24 cellular contexts compared by ENCODE assay signal in the genomic region with DNA sequence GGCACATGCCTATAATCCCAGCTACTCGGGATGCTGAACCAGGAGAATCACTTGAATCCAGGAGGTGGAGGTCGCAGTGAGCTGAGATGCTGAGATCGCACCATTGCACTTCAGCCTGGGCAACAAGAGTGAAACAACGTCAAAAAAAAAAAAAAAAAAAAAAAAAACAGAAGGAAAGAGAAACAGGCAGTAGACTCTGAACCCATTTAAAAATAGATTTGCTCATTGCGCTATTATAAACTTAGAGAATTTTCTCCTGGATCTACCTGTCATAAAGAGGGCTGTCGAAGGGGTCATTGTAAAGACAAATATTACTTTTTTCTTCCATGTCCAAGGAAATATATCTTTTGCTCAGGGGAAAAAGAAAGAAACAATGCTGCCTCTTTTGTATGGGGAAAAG.
DNase-seq lines count a peak whose midpoint lies in the region; ATAC-seq and TF ChIP-seq lines count a peak whose summit lies in the region.
"Had no signal": no experiment of that assay in that cellular context is flagged by ENCODE, and none has a peak within 500 bp of the region (broad histone marks: within the 10 kb centered on the region; RNA-seq: fewer than 3 reads in every experiment).

No MANE protein-coding gene starts in this region.

- DNase-seq in endodermal cell, result peak; percentile 39
- DNase-seq in left colon, result no peak
- no peak for DNase-seq in mesendoderm
- no peak for DNase-seq in G401 (ENCODE audit: low spot score)
- DNase-seq in posterior cingulate gyrus, result no peak
- DNase-seq in CD8-positive, alpha-beta T cell, result no peak
- DNase-seq: AML-193; CD4-positive, alpha-beta T cell; CD8-positive, alpha-beta memory T cell; COR-L47; DMS 273 treated with DMSO at 0.1 percent for 48 hours; DMS153; DMS53; DMS79; DND-41; EL; GF-D8 had no signal

- H3K56ac ChIP-seq in mesendoderm (ENCODE audit: low read length), result no peak overlapping the region

- H3K23ac ChIP-seq in mesendoderm (ENCODE audit: low read length), result no peak overlapping the region

- H3K4me3 ChIP-seq in HUES48 (ENCODE audit: low read depth, low read length), result no peak overlapping the region
- no peak overlapping the region for H3K4me3 ChIP-seq in endodermal cell (ENCODE audit: low read length)
- no peak overlapping the region for H3K4me3 ChIP-seq in mesendoderm (ENCODE audit: low read length)
- no peak overlapping the region for H3K4me3 ChIP-seq in CD8-positive, alpha-beta T cell (ENCODE audit: low read depth, low read length)
- H3K4me3 ChIP-seq: A549; BLaER1 treated with 17β-estradiol and CSF1 and Interleukin-3, amounts not matched to agents 10 nM and 100 nM had no signal

- H3K9me3 ChIP-seq in HUES48 (ENCODE audit: control insufficient read depth, insufficient read depth, low read length), result no peaks in the 10 kb centered on the region
- H3K9me3 ChIP-seq in endodermal cell (ENCODE audit: control insufficient read depth, low read length), result peaks cover 7% of the 10 kb centered on the region
- no peaks in the 10 kb centered on the region for H3K9me3 ChIP-seq in CD8-positive, alpha-beta T cell (ENCODE audit: low read length)
- H3K9me3 ChIP-seq: A549; BLaER1 treated with 17β-estradiol and CSF1 and Interleukin-3, amounts not matched to agents 10 nM and 100 nM had no signal

- H3K4ac ChIP-seq in mesendoderm (ENCODE audit: low read depth, low read length), result peak overlapping the region; percentile 48

- H3K36me3 ChIP-seq in HUES48 (ENCODE audit: control insufficient read depth, insufficient read depth, low read length) (no peaks in the 10 kb centered on the region), endodermal cell (ENCODE audit: control insufficient read depth, insufficient read depth, low read length) (no peaks in the 10 kb centered on the region), mesendoderm (ENCODE audit: control insufficient read depth, insufficient read depth, low read length) (no peaks in the 10 kb centered on the region)
- no peaks in the 10 kb centered on the region for H3K36me3 ChIP-seq in CD8-positive, alpha-beta T cell (ENCODE audit: insufficient read depth, low read length)
- H3K36me3 ChIP-seq: BLaER1 treated with 17β-estradiol and CSF1 and Interleukin-3, amounts not matched to agents 10 nM and 100 nM had no signal

- peak overlapping the region; percentile 70 for H2BK120ac ChIP-seq in mesendoderm (ENCODE audit: low read depth, low read length)

- H3K36me3 Mint-ChIP-seq in endodermal cell (ENCODE audit: low read depth), result peaks cover under 1% of the 10 kb centered on the region
- H3K36me3 Mint-ChIP-seq in CD8-positive, alpha-beta T cell, result no peaks in the 10 kb centered on the region

- H3K27ac Mint-ChIP-seq in endodermal cell, result no peak overlapping the region
- no peak overlapping the region for H3K27ac Mint-ChIP-seq in CD8-positive, alpha-beta T cell
- H3K27ac Mint-ChIP-seq: B cell; CD4-positive, alpha-beta T cell; CD8-positive, alpha-beta memory T cell had no signal

- H3K27ac ChIP-seq in HUES48 (ENCODE audit: low read depth, low read length), result peak overlapping the region; percentile 85
- H3K27ac ChIP-seq in endodermal cell (ENCODE audit: low read depth, low read length), result no peak overlapping the region
- no peak overlapping the region for H3K27ac ChIP-seq in mesendoderm (ENCODE audit: low read depth, low read length)
- H3K27ac ChIP-seq in CD8-positive, alpha-beta T cell (ENCODE audit: low read depth, low read length), result no peak overlapping the region
- H3K27ac ChIP-seq: 22Rv1; A549; BLaER1 treated with 17β-estradiol and CSF1 and Interleukin-3, amounts not matched to agents 10 nM and 100 nM; C4-2B had no signal

- intact Hi-C loops in left colon (cut with DNase I, micrococcal nuclease) (no loop called here), posterior cingulate gyrus (cut with DNase I) (loop anchor here (10.0 kb wide), 1 partner anchor 498 kb away; no protein-coding TSS in a partner anchor)
- intact Hi-C loops in CD8-positive, alpha-beta T cell (cut with DNase I, micrococcal nuclease), result loop anchor here in 1 of 2 experiments (5.0 kb wide), 1 partner anchor 50 kb away; no protein-coding TSS in a partner anchor

- no peak overlapping the region for H3K4me3 Mint-ChIP-seq in endodermal cell
- no peak overlapping the region for H3K4me3 Mint-ChIP-seq in CD8-positive, alpha-beta T cell
- H3K4me3 Mint-ChIP-seq: B cell; CD4-positive, alpha-beta T cell; CD8-positive, alpha-beta memory T cell had no signal

- H3K27me3 ChIP-seq in HUES48 (ENCODE audit: control insufficient read depth, insufficient read depth, low read length), result no peaks in the 10 kb centered on the region
- no peaks in the 10 kb centered on the region for H3K27me3 ChIP-seq in endodermal cell (ENCODE audit: control insufficient read depth, insufficient read depth, low read length, poor library complexity, severe bottlenecking)
- H3K27me3 ChIP-seq in mesendoderm (ENCODE audit: insufficient read depth, low read length, poor library complexity), result no peaks in the 10 kb centered on the region
- no peaks in the 10 kb centered on the region for H3K27me3 ChIP-seq in CD8-positive, alpha-beta T cell (ENCODE audit: insufficient read depth, low read length)
- H3K27me3 ChIP-seq: BLaER1 treated with 17β-estradiol and CSF1 and Interleukin-3, amounts not matched to agents 10 nM and 100 nM had no signal

- no peaks in the 10 kb centered on the region for H3K27me3 Mint-ChIP-seq in endodermal cell (ENCODE audit: insufficient read depth)
- no peaks in the 10 kb centered on the region for H3K27me3 Mint-ChIP-seq in CD8-positive, alpha-beta T cell (ENCODE audit: low read depth)
- H3K27me3 Mint-ChIP-seq: CD4-positive, alpha-beta T cell; CD8-positive, alpha-beta memory T cell had no signal

- no peak overlapping the region for H4K8ac ChIP-seq in mesendoderm (ENCODE audit: low read depth, low read length)

- no peak overlapping the region for H2BK5ac ChIP-seq in mesendoderm (ENCODE audit: low read length)

- peaks cover 8% of the 10 kb centered on the region for H3K9me3 Mint-ChIP-seq in endodermal cell
- no peaks in the 10 kb centered on the region for H3K9me3 Mint-ChIP-seq in CD8-positive, alpha-beta T cell
- H3K9me3 Mint-ChIP-seq: CD4-positive, alpha-beta T cell had no signal

- H2BK15ac ChIP-seq in mesendoderm (replicated peaks; ENCODE audit: low read depth), result no peak overlapping the region

- H3K79me1 ChIP-seq in mesendoderm (ENCODE audit: low read length), result no peaks in the 10 kb centered on the region

- in situ Hi-C loops in G401 (cut with HindIII; ENCODE audit: low sequenced_read_pairs), result no loop called here

- H3K9ac ChIP-seq in HUES48 (ENCODE audit: low read depth, low read length), result no peak overlapping the region
- no peak overlapping the region for H3K9ac ChIP-seq in endodermal cell (ENCODE audit: extremely low read depth, low read length, poor library complexity, severe bottlenecking)
- no peak overlapping the region for H3K9ac ChIP-seq in mesendoderm (ENCODE audit: low read length)
- H3K9ac ChIP-seq: BLaER1 treated with 17β-estradiol and CSF1 and Interleukin-3, amounts not matched to agents 10 nM and 100 nM had no signal

- no peak overlapping the region for H3K4me2 ChIP-seq in mesendoderm (ENCODE audit: low read length)
- H3K4me2 ChIP-seq: A549 had no signal

- no peaks in the 10 kb centered on the region for H3K79me2 ChIP-seq in mesendoderm (ENCODE audit: control insufficient read depth, insufficient read depth, low read length)

- POLR2A ChIA-PET in CD8-positive, alpha-beta T cell (lab: Charles Lee), result no interaction called here

- H3K18ac ChIP-seq in mesendoderm (ENCODE audit: low read length), result peak overlapping the region; percentile 76

- no peak for TF ChIP-seq CTCF in endodermal cell (conservative IDR thresholded peaks at IDR 0.05)
- no peak for TF ChIP-seq CTCF in CD8-positive, alpha-beta T cell (IDR thresholded peaks at IDR 0.05)

- no peak overlapping the region for H2AK5ac ChIP-seq in mesendoderm (ENCODE audit: low read length)

- H3K4me1 ChIP-seq in HUES48 (ENCODE audit: control insufficient read depth, insufficient read depth, low read length) (peaks cover 30% of the 10 kb centered on the region), endodermal cell (ENCODE audit: control insufficient read depth, insufficient read depth, low read length) (peaks cover 24% of the 10 kb centered on the region), mesendoderm (ENCODE audit: control insufficient read depth, low read depth, low read length) (peaks cover 22% of the 10 kb centered on the region)
- no peaks in the 10 kb centered on the region for H3K4me1 ChIP-seq in CD8-positive, alpha-beta T cell (ENCODE audit: insufficient read depth, low read length)
- H3K4me1 ChIP-seq: A549 had no signal

- CTCF ChIA-PET in CD8-positive, alpha-beta T cell (lab: Charles Lee), result no interaction called here

- H4K5ac ChIP-seq in mesendoderm (ENCODE audit: low read length), result no peak overlapping the region

- ATAC-seq in left colon (peak; percentile 78), HG03520 (IDR thresholded peaks at IDR 0.05; ENCODE audit: unreplicated experiment) (no peak)
- ATAC-seq in CD8-positive, alpha-beta T cell, result no peak
- ATAC-seq: A549 had no signal

- H3K4me1 Mint-ChIP-seq in endodermal cell, result peaks cover 71% of the 10 kb centered on the region
- H3K4me1 Mint-ChIP-seq in CD8-positive, alpha-beta T cell (ENCODE audit: low read depth), result peaks cover 11% of the 10 kb centered on the region
- H3K4me1 Mint-ChIP-seq: B cell had no signal

- 88 to 93% methylated on average over 5 to 6 of the region's 6 CpGs for WGBS in endodermal cell (ENCODE audit: insufficient coverage in 1 of 2, insufficient read length in 1 of 2), 2 experiments
- WGBS in mesendoderm (ENCODE audit: extremely low coverage, insufficient coverage, low lambda C conversion rate), result no CpG with 5 or more reads among the region's 6 CpGs
